ENCODE assay signal across 19 cellular contexts in genomic region chr18:79904357-79905147, GRCh38. TPM values are rescaled to one million over a fixed set of nuclear protein-coding genes. Genes with fewer than 3 reads are reported as not detected.
DNase-seq lines count a peak whose midpoint lies in the region; ATAC-seq, FAIRE-seq and TF ChIP-seq lines count a peak whose summit lies in the region.
"Had no signal": no experiment of that assay in that cellular context is flagged by ENCODE, and none has a peak within 500 bp of the region (broad histone marks: within the 10 kb centered on the region; RNA-seq: fewer than 3 reads in every experiment).

No MANE protein-coding gene starts in this region.

- DNase-seq in NCI-H1694 (lab: John Stamatoyannopoulos, UW) = peak; percentile 83
- DNase-seq in RWPE2 (ENCODE audit: low spot score) = peak; percentile 67
- no peak for DNase-seq in HepG2 (ENCODE audit: low spot score)
- DNase-seq in suprapubic skin (ENCODE audit: low spot score in 2 of 2) = peak; percentile 58 to 70
- no peak for DNase-seq in activated gamma-delta T cell treated with Interleukin-2 at 50 U/mL for 16 hours
- no peak for DNase-seq in amygdala (lab: John Stamatoyannopoulos, UW)
- DNase-seq: activated CD4-positive, alpha-beta T cell treated with anti-CD3 and anti-CD28 coated beads, Interleukin-2, amount 50 U/mL, for 4 hours; central memory CD4-positive, alpha-beta T cell; effector CD8-positive, alpha-beta T cell; heart right ventricle; MM.1S; NCI-H2081; NCI-H774; occipital lobe; stimulated activated CD4-positive, alpha-beta T cell treated with anti-CD3 and anti-CD28 coated beads, Interleukin-4, amount 100 ng/mL, for 4 hours had no signal

- intact Hi-C loops in HepG2 (cut with micrococcal nuclease; ENCODE audit: unreplicated experiment) = no loop called here

- FAIRE-seq in HepG2 (lab: Jason Lieb, UNC) = no peak
- FAIRE-seq: G401.6, islet of Langerhans had no signal

- in situ Hi-C loops in HepG2 (cut with HindIII; ENCODE audit: extremely low pct_ligation_motif_present, low pct_unique_long_range_greater_than_20kb) = no loop called here

- no peak overlapping the region for H3K9ac ChIP-seq in HepG2 (ENCODE audit: insufficient read depth, low read depth, low read length)

- H3K4me2 ChIP-seq in HepG2 (ENCODE audit: low read depth, low read length) = no peak overlapping the region

- H3K4me1 ChIP-seq in RWPE2 (ENCODE audit: insufficient read depth, poor library complexity, severe bottlenecking) = no peaks in the 10 kb centered on the region
- H3K4me1 ChIP-seq in HepG2 (ENCODE audit: insufficient read depth, low read length) = no peaks in the 10 kb centered on the region
- H3K4me1 ChIP-seq in suprapubic skin = peaks cover 13% of the 10 kb centered on the region

- no peaks in the 10 kb centered on the region for H3K36me3 ChIP-seq in RWPE2 (ENCODE audit: low read depth)
- peaks cover 3 to 15% of the 10 kb centered on the region in 2 experiments; a peak in 3 of 5 replicates for H3K36me3 ChIP-seq in HepG2 (replicated peaks in 1 of 2; ENCODE audit: control insufficient read depth in 1 of 2, insufficient read depth in 2 of 2, low read length in 2 of 2)
- peaks cover 40% of the 10 kb centered on the region for H3K36me3 ChIP-seq in suprapubic skin

- H3K79me2 ChIP-seq in HepG2 (ENCODE audit: insufficient read depth, low read length) = no peaks in the 10 kb centered on the region

- ATAC-seq in RWPE2 (ENCODE audit: low read depth) (peak; percentile 79), HepG2 (no peak), GM19455 (IDR thresholded peaks at IDR 0.05; ENCODE audit: unreplicated experiment) (no peak)

- CTCF ChIA-PET in HepG2 (lab: Yijun Ruan, JAX; ENCODE audit: low intra/inter-chr PET ratio, low total read pairs) = no interaction called here

- no peak overlapping the region for H2AFZ ChIP-seq in HepG2 (ENCODE audit: low read length)

- POLR2A ChIA-PET in HepG2 (lab: Yijun Ruan, JAX) = interaction anchor here (0.6 kb wide), 1 partner anchor 129 kb away, joined by 3 read pairs; no protein-coding TSS in a partner anchor

- H3K27me3 ChIP-seq in RWPE2 (ENCODE audit: insufficient read depth, poor library complexity, severe bottlenecking) (no peaks in the 10 kb centered on the region), HepG2 (ENCODE audit: control insufficient read depth in 1 of 2, insufficient read depth in 2 of 2, low read length in 2 of 2) (no peaks in the 10 kb centered on the region), suprapubic skin (no peaks in the 10 kb centered on the region)
- H3K27me3 ChIP-seq: heart right ventricle had no signal

- TF ChIP-seq CTCF in RWPE2 (IDR thresholded peaks at IDR 0.05; ENCODE audit: poor library complexity, severe bottlenecking) = no peak
- TF ChIP-seq CTCF in HepG2 (CRISPR knock-in tag; IDR thresholded peaks at IDR 0.05) = no peak
- no peak for TF ChIP-seq CTCF in suprapubic skin (IDR thresholded peaks at IDR 0.05)

- TF ChIP-seq POLR2A in HepG2 (IDR thresholded peaks at IDR 0.05; ENCODE audit: insufficient read depth in 1 of 2, low read depth in 2 of 2, low read length in 2 of 2) (no peak), suprapubic skin (IDR thresholded peaks at IDR 0.05) (no peak)

- no TSS peak for BruUV-seq in HepG2 (replicated peaks; lab: Mats Ljungman, UMichigan)

- peaks cover 12% of the 10 kb centered on the region; the same call in 1 of the 2 replicates for H4K20me1 ChIP-seq in HepG2 (ENCODE audit: insufficient read depth, low read length)

- 96% methylated on average over 7 of the region's 27 CpGs for WGBS in HepG2 (ENCODE audit: low lambda C conversion rate)
- WGBS in suprapubic skin = 40% methylated on average over 2 of the region's 27 CpGs

- no peak overlapping the region for H3K27ac ChIP-seq in RWPE2 (ENCODE audit: poor library complexity, severe bottlenecking)
- no peak overlapping the region for H3K27ac ChIP-seq in HepG2 (ENCODE audit: extremely low read length, insufficient read depth, low read length)
- peak overlapping the region; percentile 29 for H3K27ac ChIP-seq in suprapubic skin
- H3K27ac ChIP-seq: heart right ventricle had no signal

- no peak for TF ChIP-seq RAD21 in HepG2 (CRISPR knock-in tag; IDR thresholded peaks at IDR 0.05)

- peaks cover 2% of the 10 kb centered on the region for H3K9me3 ChIP-seq in RWPE2 (ENCODE audit: severe bottlenecking)
- no peaks in the 10 kb centered on the region for H3K9me3 ChIP-seq in HepG2 (ENCODE audit: low read length)
- H3K9me3 ChIP-seq in suprapubic skin = peaks cover 4% of the 10 kb centered on the region

- no peak for TF ChIP-seq EP300 in HepG2 (IDR thresholded peaks at IDR 0.05; ENCODE audit: low read depth in 2 of 2, low read length in 2 of 2)
- no peak for TF ChIP-seq EP300 in HepG2 (CRISPR knock-in tag; IDR thresholded peaks at IDR 0.05; ENCODE audit: borderline replicate concordance)
- TF ChIP-seq EP300 in suprapubic skin (IDR thresholded peaks at IDR 0.05) = no peak

- H3K4me3 ChIP-seq in RWPE2 (ENCODE audit: severe bottlenecking) (no peak overlapping the region), HepG2 (replicated peaks in 1 of 3; ENCODE audit: insufficient read depth in 1 of 3, low read depth in 2 of 3, low read length in 3 of 3) (no peak overlapping the region), suprapubic skin (no peak overlapping the region)
- H3K4me3 ChIP-seq: heart right ventricle, skin epidermis had no signal

TF ChIP-seq in HepG2, 621 proteins besides CTCF, POLR2A, EP300 and RAD21:
- TF ChIP-seq SNAPC5 (CRISPR knock-in tag; IDR thresholded peaks at IDR 0.05; ENCODE audit: borderline replicate concordance) (no peak), AGO2 (optimal IDR thresholded peaks at IDR 0.05; ENCODE audit: low read depth, low read length) (peak; percentile 61)

RNA-seq across cellular contexts. Expression of gene SLC66A2, which starts 46.9 kb away (rescaled TPM):
- total RNA-seq in HepG2 (2016; rRNA removed; fragmentation: Illumina TruSeq; extraction: Trizol) = 30.3 and 41.9 TPM in 2 replicates
- 40.5 and 40.6 TPM in 2 replicates for total RNA-seq in HepG2 (2016; cell fraction: cytosol; rRNA removed; fragmentation: Illumina TruSeq; extraction: Trizol; ENCODE audit: low read depth)
- total RNA-seq in HepG2 (2016; cell fraction: insoluble cytoplasmic fraction; rRNA removed; fragmentation: Illumina TruSeq; extraction: Trizol) = 29.0 and 42.7 TPM in 2 replicates
- total RNA-seq in HepG2 (2016; cell fraction: membrane; rRNA removed; fragmentation: Illumina TruSeq; extraction: Trizol) = 74.6 and 79.6 TPM in 2 replicates
- 24.3 and 28.3 TPM in 2 replicates for total RNA-seq in HepG2 (2016; cell fraction: nucleus; rRNA removed; fragmentation: Illumina TruSeq; extraction: Trizol)
- polyA plus RNA-seq in HepG2 (2011; rRNA removed) = 33.5 and 62.5 TPM in 2 replicates
- polyA plus RNA-seq in HepG2 (2011; cell fraction: cytosol; rRNA removed) = 56.8 and 67.4 TPM in 2 replicates
- polyA plus RNA-seq in HepG2 (2011; cell fraction: nucleus; rRNA removed) = 84.2 and 87.0 TPM in 2 replicates
- polyA plus RNA-seq in HepG2 (2012) = 46.8 and 62.2 TPM in 2 replicates
- polyA plus RNA-seq in HepG2 (2016; cell fraction: cytosol; fragmentation: Illumina TruSeq; extraction: Trizol; ENCODE audit: low read depth) = 45.1 and 50.9 TPM in 2 replicates
- 33.6 and 33.8 TPM in 2 replicates for polyA plus RNA-seq in HepG2 (2016; cell fraction: insoluble cytoplasmic fraction; fragmentation: Illumina TruSeq; extraction: Trizol; ENCODE audit: low read depth)
- polyA plus RNA-seq in HepG2 (2016; cell fraction: membrane; fragmentation: Illumina TruSeq; extraction: Trizol; ENCODE audit: low read depth) = 69.1 and 69.7 TPM in 2 replicates
- polyA plus RNA-seq in HepG2 (2016; cell fraction: nucleus; fragmentation: Illumina TruSeq; extraction: Trizol; ENCODE audit: insufficient read depth, low read depth) = 43.3 and 46.8 TPM in 2 replicates
- 19.8 and 109 TPM in 2 replicates for polyA minus RNA-seq in HepG2 (2011; rRNA and poly(A)+ RNA removed; ENCODE audit: low replicate concordance)
- 28.8 and 32.5 TPM in 2 replicates for polyA minus RNA-seq in HepG2 (2011; cell fraction: cytosol; rRNA and poly(A)+ RNA removed)
- polyA minus RNA-seq in HepG2 (2011; cell fraction: nucleus; rRNA and poly(A)+ RNA removed) = 27.0 and 33.3 TPM in 2 replicates
- total RNA-seq in suprapubic skin = 10 to 100 TPM; 53.4 to 84.7 (median 79.3) TPM

RNA-seq across cellular contexts. Expression of gene HSBP1L1, which starts 59.9 kb away (rescaled TPM):
- total RNA-seq in HepG2 (2016; rRNA removed; fragmentation: Illumina TruSeq; extraction: Trizol) = 15.3 and 22.6 TPM in 2 replicates
- 28.9 and 34.1 TPM in 2 replicates for total RNA-seq in HepG2 (2016; cell fraction: cytosol; rRNA removed; fragmentation: Illumina TruSeq; extraction: Trizol; ENCODE audit: low read depth)
- 13.5 and 21.2 TPM in 2 replicates for total RNA-seq in HepG2 (2016; cell fraction: insoluble cytoplasmic fraction; rRNA removed; fragmentation: Illumina TruSeq; extraction: Trizol)
- total RNA-seq in HepG2 (2016; cell fraction: membrane; rRNA removed; fragmentation: Illumina TruSeq; extraction: Trizol) = 33.2 and 40.1 TPM in 2 replicates
- 17.7 and 20.7 TPM in 2 replicates for total RNA-seq in HepG2 (2016; cell fraction: nucleus; rRNA removed; fragmentation: Illumina TruSeq; extraction: Trizol)
- polyA plus RNA-seq in HepG2 (2011; rRNA removed) = 41.2 and 45.1 TPM in 2 replicates
- polyA plus RNA-seq in HepG2 (2011; cell fraction: cytosol; rRNA removed) = 28.0 and 28.5 TPM in 2 replicates
- 34.3 and 53.2 TPM in 2 replicates for polyA plus RNA-seq in HepG2 (2011; cell fraction: nucleus; rRNA removed)
- 26.1 and 32.6 TPM in 2 replicates for polyA plus RNA-seq in HepG2 (2012)
- 36.8 and 50.0 TPM in 2 replicates for polyA plus RNA-seq in HepG2 (2016; cell fraction: cytosol; fragmentation: Illumina TruSeq; extraction: Trizol; ENCODE audit: low read depth)
- polyA plus RNA-seq in HepG2 (2016; cell fraction: insoluble cytoplasmic fraction; fragmentation: Illumina TruSeq; extraction: Trizol; ENCODE audit: low read depth) = 17.9 and 18.7 TPM in 2 replicates
- 33.7 and 42.5 TPM in 2 replicates for polyA plus RNA-seq in HepG2 (2016; cell fraction: membrane; fragmentation: Illumina TruSeq; extraction: Trizol; ENCODE audit: low read depth)
- polyA plus RNA-seq in HepG2 (2016; cell fraction: nucleus; fragmentation: Illumina TruSeq; extraction: Trizol; ENCODE audit: insufficient read depth, low read depth) = 68.0 and 69.5 TPM in 2 replicates
- 4.1 and 8.6 TPM in 2 replicates for polyA minus RNA-seq in HepG2 (2011; rRNA and poly(A)+ RNA removed; ENCODE audit: low replicate concordance)
- polyA minus RNA-seq in HepG2 (2011; cell fraction: cytosol; rRNA and poly(A)+ RNA removed) = 5.3 and 7.9 TPM in 2 replicates
- polyA minus RNA-seq in HepG2 (2011; cell fraction: nucleus; rRNA and poly(A)+ RNA removed) = 23.3 and 28.1 TPM in 2 replicates
- total RNA-seq in suprapubic skin = 10 to 100 TPM; 25.0 to 45.7 (median 41.5) TPM

Comparison
In these comparisons a context has a peak if more than half of its experiments do, and no peak if none do; other contexts are left out.
1. DNase-seq: peak in NCI-H1694 (single experiment), RWPE2 (single experiment) and suprapubic skin (2 of 2); none in HepG2 (single experiment), activated gamma-delta T cell treated with Interleukin-2 at 50 U/mL for 16 hours (single experiment) and amygdala (0 of 56).